Comparison of ENCODE assay signal across 6 cellular contexts in genomic region chr2:16351541-16351940, GRCh38.
"Had no signal": no experiment of that assay in that cellular context is flagged by ENCODE, and none has a peak within 500 bp of the region (broad histone marks: within the 10 kb centered on the region; RNA-seq: fewer than 3 reads in every experiment).

No MANE protein-coding gene starts in this region.

- H3K4me3 ChIP-seq: K562 had no signal

- FAIRE-seq: HepG2, HTR-8/SVneo, K562 had no signal

- DNase-seq: IMR-90, KBM-7, KG1 had no signal
